Comparison of ENCODE assay signal across 14 cellular contexts in genomic region chr1:41589395-41589794, GRCh38.
DNase-seq lines count a peak whose midpoint lies in the region; ATAC-seq and TF ChIP-seq lines count a peak whose summit lies in the region.
"Had no signal": no experiment of that assay in that cellular context is flagged by ENCODE, and none has a peak within 500 bp of the region (broad histone marks: within the 10 kb centered on the region; RNA-seq: fewer than 3 reads in every experiment).

No MANE protein-coding gene starts in this region.

- no peak overlapping the region for H3K4me3 Mint-ChIP-seq in endodermal cell
- no peak overlapping the region for H3K4me3 Mint-ChIP-seq in stimulated activated effector memory CD8-positive, alpha-beta T cell treated with anti-CD3 and anti-CD28 coated beads, Interleukin-12 subunit alpha, Interleukin-12 subunit beta, amount 100 ng/mL, for 72 hours
- H3K4me3 Mint-ChIP-seq: CD8-positive, alpha-beta memory T cell had no signal

- H2BK12ac ChIP-seq in mesenchymal stem cell (ENCODE audit: low read length in 2 of 2): no peak overlapping the region

- H3K36me3 ChIP-seq in endodermal cell (ENCODE audit: control insufficient read depth, insufficient read depth, low read length): no peaks in the 10 kb centered on the region
- H3K36me3 ChIP-seq in mesenchymal stem cell (ENCODE audit: control insufficient read depth in 1 of 2, insufficient read depth in 2 of 2, low read depth in 1 of 2, low read length in 2 of 2): no peaks in the 10 kb centered on the region
- H3K36me3 ChIP-seq: BLaER1, HAP-1 had no signal

- no peak overlapping the region for H2BK15ac ChIP-seq in mesenchymal stem cell (ENCODE audit: low read depth, poor library complexity, severe bottlenecking)

- H3K14ac ChIP-seq in mesenchymal stem cell (ENCODE audit: low read length in 2 of 2): no peak overlapping the region

- WGBS in right cardiac atrium: 92% methylated on average over 5 of the region's 5 CpGs
- 91% methylated on average over 5 of the region's 5 CpGs; no CpG with 5 or more reads in 1 of the 2 experiments for WGBS in endodermal cell (ENCODE audit: insufficient coverage in 1 of 2, insufficient read length in 1 of 2), 2 experiments
- WGBS in mesenchymal stem cell: 96% methylated on average over 4 of the region's 5 CpGs

- H3K27me3 Mint-ChIP-seq in endodermal cell (ENCODE audit: insufficient read depth): peaks cover 8% of the 10 kb centered on the region
- H3K27me3 Mint-ChIP-seq: CD8-positive, alpha-beta memory T cell had no signal

- intact Hi-C loops in cardiac septum (cut with DNase I) (no loop called here), right cardiac atrium (cut with DNase I) (no loop called here)

- H3K4me3 ChIP-seq in right cardiac atrium (ENCODE audit: low read length): no peak overlapping the region
- no peak overlapping the region for H3K4me3 ChIP-seq in endodermal cell (ENCODE audit: low read length)
- no peak overlapping the region for H3K4me3 ChIP-seq in mesenchymal stem cell (ENCODE audit: insufficient read depth in 1 of 2, low read depth in 1 of 2, low read length in 2 of 2)
- H3K4me3 ChIP-seq: A549, BLaER1, HAP-1 had no signal

- no peak overlapping the region for H4K8ac ChIP-seq in mesenchymal stem cell (ENCODE audit: low read length)

- H3K9me3 ChIP-seq in right cardiac atrium (ENCODE audit: control insufficient read depth, low read length) (no peaks in the 10 kb centered on the region), endodermal cell (ENCODE audit: control insufficient read depth, low read length) (no peaks in the 10 kb centered on the region), mesenchymal stem cell (ENCODE audit: control insufficient read depth, low read length) (peaks cover 8% of the 10 kb centered on the region)
- H3K9me3 ChIP-seq: A549, Caco-2, HAP-1 had no signal

- H3K9ac ChIP-seq in endodermal cell (ENCODE audit: extremely low read depth, low read length, poor library complexity, severe bottlenecking): no peak overlapping the region
- H3K9ac ChIP-seq in mesenchymal stem cell (ENCODE audit: low read length): no peak overlapping the region
- H3K9ac ChIP-seq: BLaER1 had no signal

- no peak overlapping the region for H3K4me2 ChIP-seq in mesenchymal stem cell (ENCODE audit: low read length, poor library complexity, severe bottlenecking)
- H3K4me2 ChIP-seq: A549, BLaER1 had no signal

- no peak overlapping the region for H3K4ac ChIP-seq in mesenchymal stem cell (ENCODE audit: low read depth in 1 of 2, low read length in 2 of 2)

- no peak overlapping the region for H2BK120ac ChIP-seq in mesenchymal stem cell (ENCODE audit: low read depth, low read length)

- no peaks in the 10 kb centered on the region for H3K27me3 ChIP-seq in right cardiac atrium (ENCODE audit: control insufficient read depth, insufficient read depth)
- no peaks in the 10 kb centered on the region for H3K27me3 ChIP-seq in endodermal cell (ENCODE audit: control insufficient read depth, insufficient read depth, low read length, poor library complexity, severe bottlenecking)
- no peaks in the 10 kb centered on the region for H3K27me3 ChIP-seq in mesenchymal stem cell (ENCODE audit: control insufficient read depth in 1 of 2, insufficient read depth in 1 of 2, low read length in 2 of 2)
- H3K27me3 ChIP-seq: BLaER1 had no signal

- H3K79me1 ChIP-seq in mesenchymal stem cell (replicated peaks; ENCODE audit: low read length, poor library complexity, severe bottlenecking): peaks cover 3% of the 10 kb centered on the region

- no peak overlapping the region for H2BK5ac ChIP-seq in mesenchymal stem cell (ENCODE audit: low read depth, low read length, poor library complexity, severe bottlenecking)

- H3K23ac ChIP-seq in mesenchymal stem cell (ENCODE audit: low read length in 2 of 2): no peak overlapping the region

- H3K9me3 Mint-ChIP-seq in endodermal cell: no peaks in the 10 kb centered on the region
- H3K9me3 Mint-ChIP-seq in stimulated activated effector memory CD8-positive, alpha-beta T cell treated with anti-CD3 and anti-CD28 coated beads, Interleukin-12 subunit alpha, Interleukin-12 subunit beta, amount 100 ng/mL, for 72 hours: no peaks in the 10 kb centered on the region
- H3K9me3 Mint-ChIP-seq: CD8-positive, alpha-beta memory T cell had no signal

- H2AK5ac ChIP-seq in mesenchymal stem cell (ENCODE audit: low read length, severe bottlenecking): no peak overlapping the region

- no peak overlapping the region for H3K18ac ChIP-seq in mesenchymal stem cell (ENCODE audit: low read depth in 1 of 2, low read length in 2 of 2)

- no peak for ATAC-seq in right cardiac atrium
- no peak for ATAC-seq in stimulated activated effector memory CD8-positive, alpha-beta T cell treated with anti-CD3 and anti-CD28 coated beads, Interleukin-12 subunit alpha, Interleukin-12 subunit beta, amount 100 ng/mL, for 72 hours
- no peak for ATAC-seq in HG02623 (IDR thresholded peaks at IDR 0.05; ENCODE audit: unreplicated experiment)
- ATAC-seq: A549 had no signal

- H3K4me1 Mint-ChIP-seq in endodermal cell: no peaks in the 10 kb centered on the region
- peaks cover 23% of the 10 kb centered on the region for H3K4me1 Mint-ChIP-seq in stimulated activated effector memory CD8-positive, alpha-beta T cell treated with anti-CD3 and anti-CD28 coated beads, Interleukin-12 subunit alpha, Interleukin-12 subunit beta, amount 100 ng/mL, for 72 hours
- H3K4me1 Mint-ChIP-seq: CD8-positive, alpha-beta memory T cell had no signal

- H3K36me3 Mint-ChIP-seq in endodermal cell (ENCODE audit: low read depth): no peaks in the 10 kb centered on the region
- H3K36me3 Mint-ChIP-seq in stimulated activated effector memory CD8-positive, alpha-beta T cell treated with anti-CD3 and anti-CD28 coated beads, Interleukin-12 subunit alpha, Interleukin-12 subunit beta, amount 100 ng/mL, for 72 hours: peaks cover 20% of the 10 kb centered on the region

- H3K27ac ChIP-seq in right cardiac atrium (ENCODE audit: low read length): no peak overlapping the region
- no peak overlapping the region for H3K27ac ChIP-seq in endodermal cell (ENCODE audit: low read depth, low read length)
- H3K27ac ChIP-seq in mesenchymal stem cell (ENCODE audit: low read length, poor library complexity, severe bottlenecking): no peak overlapping the region
- H3K27ac ChIP-seq: A549, BLaER1 had no signal

- H4K91ac ChIP-seq in mesenchymal stem cell (ENCODE audit: low read length): no peak overlapping the region

- DNase-seq in cardiac septum (ENCODE audit: low spot score) (peak; percentile 63), right cardiac atrium (no peak), endodermal cell (peak; percentile 14), mesenchymal stem cell (no peak)
- no peak for DNase-seq in stimulated activated effector memory CD8-positive, alpha-beta T cell treated with anti-CD3 and anti-CD28 coated beads, Interleukin-12 subunit alpha, Interleukin-12 subunit beta, amount 100 ng/mL, for 72 hours (ENCODE audit: low spot score in 2 of 2)
- DNase-seq: Caco-2; CD8-positive, alpha-beta memory T cell; DMS53; GF-D8; GOT3 had no signal

- H3K27ac Mint-ChIP-seq in endodermal cell: no peak overlapping the region
- peak overlapping the region; percentile 48 for H3K27ac Mint-ChIP-seq in stimulated activated effector memory CD8-positive, alpha-beta T cell treated with anti-CD3 and anti-CD28 coated beads, Interleukin-12 subunit alpha, Interleukin-12 subunit beta, amount 100 ng/mL, for 72 hours

- H3K4me1 ChIP-seq in right cardiac atrium (ENCODE audit: control insufficient read depth, insufficient read depth, low read length): no peaks in the 10 kb centered on the region
- no peaks in the 10 kb centered on the region for H3K4me1 ChIP-seq in endodermal cell (ENCODE audit: control insufficient read depth, insufficient read depth, low read length)
- no peaks in the 10 kb centered on the region for H3K4me1 ChIP-seq in mesenchymal stem cell (ENCODE audit: control insufficient read depth, insufficient read depth, low read depth, low read length)
- H3K4me1 ChIP-seq: A549, BLaER1, Caco-2, HAP-1 had no signal

- H2AFZ ChIP-seq in mesenchymal stem cell (ENCODE audit: low read depth, low read length): no peak overlapping the region

- no peak for TF ChIP-seq CTCF in endodermal cell (conservative IDR thresholded peaks at IDR 0.05)

Comparison
In these comparisons a context has a peak if more than half of its experiments do, and no peak if none do; other contexts are left out.
1. DNase-seq: peak in cardiac septum (single experiment) and endodermal cell (single experiment); none in right cardiac atrium (0 of 3), stimulated activated effector memory CD8-positive, alpha-beta T cell treated with anti-CD3 and anti-CD28 coated beads, Interleukin-12 subunit alpha, Interleukin-12 subunit beta, amount 100 ng/mL, for 72 hours (0 of 2) and mesenchymal stem cell (single experiment).